15 cellular contexts compared by ENCODE assay signal in genomic region chr5:180682008-180682407, GRCh38. TPM values are rescaled to one million over a fixed set of nuclear protein-coding genes. Genes with fewer than 3 reads are reported as not detected.
"Had no signal": no experiment of that assay in that cellular context is flagged by ENCODE, and none has a peak within 500 bp of the region (broad histone marks: within the 10 kb centered on the region; RNA-seq: fewer than 3 reads in every experiment).

No MANE protein-coding gene starts in this region.

RNA-seq across cellular contexts. Expression of gene OR2Y1, which starts 57.9 kb away (rescaled TPM):
- total RNA-seq: activated CD4-positive, alpha-beta memory T cell treated with anti-CD3 and anti-CD28 coated beads, Interleukin-2, amount 10 ng/mL, durations not matched to agents 7 days and 5 days; activated CD4-positive, alpha-beta T cell treated with anti-CD3 and anti-CD28 coated beads for 36 hours; activated CD4-positive, alpha-beta T cell treated with anti-CD3 and anti-CD28 coated beads, Interleukin-2, amount 10 ng/mL, durations not matched to agents 7 days and 5 days; activated CD8-positive, alpha-beta memory T cell treated with anti-CD3 and anti-CD28 coated beads, Interleukin-2, amount 10 ng/mL, durations not matched to agents 7 days and 5 days; activated CD8-positive, alpha-beta T cell treated with anti-CD3 and anti-CD28 coated beads, Interleukin-2, amount 10 ng/mL, durations not matched to agents 7 days and 5 days; activated naive CD8-positive, alpha-beta T cell treated with anti-CD3 and anti-CD28 coated beads, Interleukin-2, amount 10 ng/mL, durations not matched to agents 7 days and 5 days; activated T-helper 2 cell treated with anti-CD3 and anti-CD28 coated beads, Interferon-gamma antibody, Interleukin-2, Interleukin-4, amounts not matched to agents 10 μg/mL and 5 μg/mL and 100 μg/mL, durations not matched to agents 14 hours and 24 hours and 36 hours; ascending aorta; bronchial epithelial cell; cardiac muscle cell; T-cell; T-helper 1 cell treated with Interleukin-12 subunit alpha and Interleukin-12 subunit beta and Interleukin-4 antibody, amounts not matched to agents 30 ng/mL and 1 ng/mL, for 36 hours; T-helper 17 cell; T-helper 2 cell treated with Interferon-gamma antibody and Interleukin-4, amounts not matched to agents 100 ng/mL and 5 ng/mL, for 36 hours; WTC11 had no signal
